1 cellular context compared by ENCODE assay signal in the genomic region with DNA sequence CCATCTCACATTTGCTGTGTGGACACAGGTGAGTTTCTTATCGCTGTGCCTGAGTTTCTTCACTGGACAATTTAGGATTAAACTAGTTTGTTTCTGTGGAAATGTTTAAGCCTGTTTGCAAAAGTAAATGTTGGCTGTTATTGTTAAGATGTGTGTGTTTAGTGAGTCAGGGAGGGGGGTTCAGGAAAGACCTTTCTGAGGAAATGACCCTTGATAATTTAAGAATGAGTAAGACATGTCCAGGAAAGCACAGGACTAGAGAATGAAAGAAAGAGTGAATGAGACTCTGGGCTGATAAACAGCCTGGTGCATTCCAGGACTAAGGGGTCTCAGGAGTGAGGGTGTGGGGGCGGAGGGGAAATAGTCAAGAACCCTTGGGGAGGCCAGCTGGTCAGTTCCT.
TF ChIP-seq lines count a peak whose summit lies in the region.

No MANE protein-coding gene starts in this region.

TF ChIP-seq in WTC11, 78 proteins besides CTCF, POLR2A, EP300 and RAD21 (continued from another document):
- TF ChIP-seq, protein P1, sequence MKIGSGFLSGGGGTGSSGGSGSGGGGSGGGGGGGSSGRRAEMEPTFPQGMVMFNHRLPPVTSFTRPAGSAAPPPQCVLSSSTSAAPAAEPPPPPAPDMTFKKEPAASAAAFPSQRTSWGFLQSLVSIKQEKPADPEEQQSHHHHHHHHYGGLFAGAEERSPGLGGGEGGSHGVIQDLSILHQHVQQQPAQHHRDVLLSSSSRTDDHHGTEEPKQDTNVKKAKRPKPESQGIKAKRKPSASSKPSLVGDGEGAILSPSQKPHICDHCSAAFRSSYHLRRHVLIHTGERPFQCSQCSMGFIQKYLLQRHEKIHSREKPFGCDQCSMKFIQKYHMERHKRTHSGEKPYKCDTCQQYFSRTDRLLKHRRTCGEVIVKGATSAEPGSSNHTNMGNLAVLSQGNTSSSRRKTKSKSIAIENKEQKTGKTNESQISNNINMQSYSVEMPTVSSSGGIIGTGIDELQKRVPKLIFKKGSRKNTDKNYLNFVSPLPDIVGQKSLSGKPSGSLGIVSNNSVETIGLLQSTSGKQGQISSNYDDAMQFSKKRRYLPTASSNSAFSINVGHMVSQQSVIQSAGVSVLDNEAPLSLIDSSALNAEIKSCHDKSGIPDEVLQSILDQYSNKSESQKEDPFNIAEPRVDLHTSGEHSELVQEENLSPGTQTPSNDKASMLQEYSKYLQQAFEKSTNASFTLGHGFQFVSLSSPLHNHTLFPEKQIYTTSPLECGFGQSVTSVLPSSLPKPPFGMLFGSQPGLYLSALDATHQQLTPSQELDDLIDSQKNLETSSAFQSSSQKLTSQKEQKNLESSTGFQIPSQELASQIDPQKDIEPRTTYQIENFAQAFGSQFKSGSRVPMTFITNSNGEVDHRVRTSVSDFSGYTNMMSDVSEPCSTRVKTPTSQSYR (CRISPR knock-in tag; IDR thresholded peaks at IDR 0.05), result no peak
- TF ChIP-seq, protein P2, sequence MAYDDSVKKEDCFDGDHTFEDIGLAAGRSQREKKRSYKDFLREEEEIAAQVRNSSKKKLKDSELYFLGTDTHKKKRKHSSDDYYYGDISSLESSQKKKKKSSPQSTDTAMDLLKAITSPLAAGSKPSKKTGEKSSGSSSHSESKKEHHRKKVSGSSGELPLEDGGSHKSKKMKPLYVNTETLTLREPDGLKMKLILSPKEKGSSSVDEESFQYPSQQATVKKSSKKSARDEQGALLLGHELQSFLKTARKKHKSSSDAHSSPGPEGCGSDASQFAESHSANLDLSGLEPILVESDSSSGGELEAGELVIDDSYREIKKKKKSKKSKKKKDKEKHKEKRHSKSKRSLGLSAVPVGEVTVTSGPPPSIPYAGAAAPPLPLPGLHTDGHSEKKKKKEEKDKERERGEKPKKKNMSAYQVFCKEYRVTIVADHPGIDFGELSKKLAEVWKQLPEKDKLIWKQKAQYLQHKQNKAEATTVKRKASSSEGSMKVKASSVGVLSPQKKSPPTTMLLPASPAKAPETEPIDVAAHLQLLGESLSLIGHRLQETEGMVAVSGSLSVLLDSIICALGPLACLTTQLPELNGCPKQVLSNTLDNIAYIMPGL (CRISPR knock-in tag; IDR thresholded peaks at IDR 0.05), result no peak
- TF ChIP-seq ZNF416 (CRISPR knock-in tag; IDR thresholded peaks at IDR 0.05) (no peak), HMGA2 (CRISPR knock-in tag; IDR thresholded peaks at IDR 0.05) (no peak), GABPB1 (CRISPR knock-in tag; IDR thresholded peaks at IDR 0.05) (no peak), ZNF138 (CRISPR knock-in tag; conservative IDR thresholded peaks at IDR 0.05) (no peak), SP1 (CRISPR knock-in tag; conservative IDR thresholded peaks at IDR 0.05) (no peak), AFF4 (CRISPR knock-in tag; IDR thresholded peaks at IDR 0.05; ENCODE audit: borderline replicate concordance) (no peak), ATF6 (CRISPR knock-in tag; IDR thresholded peaks at IDR 0.05) (no peak), ZBTB21 (CRISPR knock-in tag; IDR thresholded peaks at IDR 0.05; ENCODE audit: borderline replicate concordance) (no peak), ETV6 (CRISPR knock-in tag; IDR thresholded peaks at IDR 0.05) (no peak), NFE2L1 (CRISPR knock-in tag; IDR thresholded peaks at IDR 0.05) (no peak), TCF7 (CRISPR knock-in tag; IDR thresholded peaks at IDR 0.05; ENCODE audit: low read depth) (no peak), CREB1 (CRISPR knock-in tag; IDR thresholded peaks at IDR 0.05) (no peak)
- TF ChIP-seq, protein P3, sequence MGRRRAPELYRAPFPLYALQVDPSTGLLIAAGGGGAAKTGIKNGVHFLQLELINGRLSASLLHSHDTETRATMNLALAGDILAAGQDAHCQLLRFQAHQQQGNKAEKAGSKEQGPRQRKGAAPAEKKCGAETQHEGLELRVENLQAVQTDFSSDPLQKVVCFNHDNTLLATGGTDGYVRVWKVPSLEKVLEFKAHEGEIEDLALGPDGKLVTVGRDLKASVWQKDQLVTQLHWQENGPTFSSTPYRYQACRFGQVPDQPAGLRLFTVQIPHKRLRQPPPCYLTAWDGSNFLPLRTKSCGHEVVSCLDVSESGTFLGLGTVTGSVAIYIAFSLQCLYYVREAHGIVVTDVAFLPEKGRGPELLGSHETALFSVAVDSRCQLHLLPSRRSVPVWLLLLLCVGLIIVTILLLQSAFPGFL (CRISPR knock-in tag; IDR thresholded peaks at IDR 0.05; ENCODE audit: borderline replicate concordance), result no peak
